24 cellular contexts compared by ENCODE assay signal in genomic region chr21:25657140-25657539, GRCh38.
"Had no signal": no experiment of that assay in that cellular context is flagged by ENCODE, and none has a peak within 500 bp of the region (broad histone marks: within the 10 kb centered on the region; RNA-seq: fewer than 3 reads in every experiment).

No MANE protein-coding gene starts in this region.

- H3K9me3 Mint-ChIP-seq: activated naive CD4-positive, alpha-beta T cell treated with anti-CD3 and anti-CD28 coated beads, Interleukin-2, amount 10 ng/mL, durations not matched to agents 7 days and 5 days; activated T-helper 2 cell treated with anti-CD3 and anti-CD28 coated beads, Interferon-gamma antibody, Interleukin-2, Interleukin-4, amounts not matched to agents 10 μg/mL and 5 μg/mL and 100 μg/mL, durations not matched to agents 14 hours and 24 hours and 36 hours had no signal

- ATAC-seq: T-cell had no signal

- H3K27ac Mint-ChIP-seq: activated B cell treated with CpG ODN at 0.5 μM for 24 hours; activated CD4-positive, alpha-beta memory T cell treated with anti-CD3 and anti-CD28 coated beads, Interleukin-2, amount 10 ng/mL, durations not matched to agents 7 days and 5 days; activated naive CD4-positive, alpha-beta T cell treated with anti-CD3 and anti-CD28 coated beads, Interleukin-2, amount 10 ng/mL, durations not matched to agents 7 days and 5 days; activated T-helper 2 cell treated with anti-CD3 and anti-CD28 coated beads, Interferon-gamma antibody, Interleukin-2, Interleukin-4, amounts not matched to agents 10 μg/mL and 5 μg/mL and 100 μg/mL, durations not matched to agents 14 hours and 24 hours and 36 hours; T-cell had no signal

- FAIRE-seq: RCC 7860, TTC549 had no signal

- H3K36me3 Mint-ChIP-seq: activated naive CD4-positive, alpha-beta T cell treated with anti-CD3 and anti-CD28 coated beads, Interleukin-2, amount 10 ng/mL, durations not matched to agents 7 days and 5 days; T-cell had no signal

- DNase-seq: activated B cell treated with CpG ODN at 0.5 μM for 24 hours; activated CD4-positive, alpha-beta memory T cell treated with anti-CD3 and anti-CD28 coated beads, Interleukin-2, amount 10 ng/mL, durations not matched to agents 7 days and 5 days; activated CD4-positive, alpha-beta T cell treated with anti-CD3 and anti-CD28 coated beads for 1 hour; activated CD4-positive, alpha-beta T cell treated with anti-CD3 and anti-CD28 coated beads, Interleukin-2, amount 50 U/mL, for 1 hour; activated gamma-delta T cell treated with Interleukin-2 at 50 U/mL for 16 hours; activated naive CD4-positive, alpha-beta T cell treated with anti-CD3 and anti-CD28 coated beads, Interleukin-2, amount 10 ng/mL, durations not matched to agents 7 days and 5 days; activated T-cell treated with anti-CD3 and anti-CD28 coated beads for 4 hours; activated T-cell treated with anti-CD3 and anti-CD28 coated beads, Interleukin-2, amount 50 U/mL, for 48 hours; aorta; Karpas-422; NCI-H1048; NCI-H146; NCI-H187 treated with DMSO at 0.1 percent for 48 hours; NCI-H2081 treated with DMSO at 0.1 percent for 48 hours; NCI-H345; NCI-H510A; NCI-H526 treated with DMSO at 0.1 percent for 48 hours; SIG-M5; T-cell; T-helper 2 cell; T1000 had no signal
